Comparison of ENCODE assay signal across 9 cellular contexts in genomic region chr3:177150218-177150916, GRCh38. TPM values are rescaled to one million over a fixed set of nuclear protein-coding genes. Genes with fewer than 3 reads are reported as not detected.
DNase-seq lines count a peak whose midpoint lies in the region; ATAC-seq and TF ChIP-seq lines count a peak whose summit lies in the region.
"Had no signal": no experiment of that assay in that cellular context is flagged by ENCODE, and none has a peak within 500 bp of the region (broad histone marks: within the 10 kb centered on the region; RNA-seq: fewer than 3 reads in every experiment).

No MANE protein-coding gene starts in this region.

- H3K9me3 ChIP-seq in PC-3 (ENCODE audit: low read length) (no peaks in the 10 kb centered on the region), transverse colon (no peaks in the 10 kb centered on the region)

- H3F3A ChIP-seq in PC-3 (ENCODE audit: low read length, unreplicated experiment) = no peaks in the 10 kb centered on the region

- H3K9ac ChIP-seq in PC-3 (ENCODE audit: low read length) = no peak overlapping the region

- TF ChIP-seq POLR2A in transverse colon (IDR thresholded peaks at IDR 0.05) = no peak

- TF ChIP-seq CTCF in PC-3 (conservative IDR thresholded peaks at IDR 0.05; ENCODE audit: low read depth, low read length) = no peak
- TF ChIP-seq CTCF in transverse colon (IDR thresholded peaks at IDR 0.05) = no peak
- no peak for TF ChIP-seq CTCF in GM20000 (IDR thresholded peaks at IDR 0.05; ENCODE audit: extremely low read depth, missing control alignments)

- H3K4me1 ChIP-seq in PC-3 (ENCODE audit: insufficient read depth, low read length) (peaks cover 28% of the 10 kb centered on the region), transverse colon (peaks cover 18 to 84% (median 39%) of the 10 kb centered on the region in 4 donors)

- peaks cover 99% of the 10 kb centered on the region for H3K79me2 ChIP-seq in PC-3 (ENCODE audit: low read length)

- POLR2A ChIA-PET in PC-3 (lab: Charles Lee; ENCODE audit: unreplicated experiment) = interaction anchor here (0.6 kb wide), 1 partner anchor 318 kb away, joined by 3 read pairs; no protein-coding TSS in a partner anchor

- no peak overlapping the region for H2AFZ ChIP-seq in PC-3 (ENCODE audit: low read length)

- peak overlapping the region; percentile 45 for H3K4me2 ChIP-seq in PC-3 (ENCODE audit: low read length)

- CTCF ChIA-PET in PC-3 (lab: Charles Lee) = no interaction called here

- peaks cover 25% of the 10 kb centered on the region for H4K20me1 ChIP-seq in PC-3 (ENCODE audit: low read length)

- no TSS peak for BruUV-seq in PC-3 (replicated peaks; lab: Mats Ljungman, UMichigan)

- H3K4me3 ChIP-seq in PC-3 (ENCODE audit: low read length) (no peak overlapping the region), transverse colon (no peak overlapping the region)

- WGBS in transverse colon (ENCODE audit: low coverage in 1 of 2), 2 donors = 18 to 42% methylated on average over 3 of the region's 3 CpGs

- no peaks in the 10 kb centered on the region for H3K9me2 ChIP-seq in PC-3 (replicated peaks; ENCODE audit: low read length)

- H3K27me3 ChIP-seq in PC-3 (ENCODE audit: low read length) (no peaks in the 10 kb centered on the region), transverse colon (no peaks in the 10 kb centered on the region)

- no peak for TF ChIP-seq EP300 in transverse colon (IDR thresholded peaks at IDR 0.05; ENCODE audit: low read depth)

- peak overlapping the region; percentile 13; the same call in 1 of the 2 replicates for H3K27ac ChIP-seq in PC-3 (ENCODE audit: low read length)
- peak overlapping the region; percentile 19 to 54 (median 40) for H3K27ac ChIP-seq in transverse colon

- ATAC-seq in Right ventricle myocardium inferior (peak; percentile 11), PC-3 (no peak; the same call in 1 of the 2 replicates), left ventricle myocardium superior (peak; percentile 47), HG03342 (IDR thresholded peaks at IDR 0.05; ENCODE audit: unreplicated experiment) (no peak)

- intact Hi-C loops in Right ventricle myocardium inferior (cut with DNase I) (no loop called here), cardiac septum (cut with DNase I) (no loop called here), PC-3 (cut with micrococcal nuclease) (loop anchor here (2.0 kb wide), 1 partner anchor 44 kb away; no protein-coding TSS in a partner anchor), left ventricle myocardium superior (cut with micrococcal nuclease) (no loop called here), transverse colon (cut with DNase I; ENCODE audit: low total_unique reads) (no loop called here)

- in situ Hi-C loops in transverse colon (cut with MboI; ENCODE audit: low pct_ligation_motif_present in 1 of 4, low pct_unique_long_range_greater_than_20kb in 1 of 4, low sequenced_read_pairs in 3 of 4) = no loop called here

- no peak for DNase-seq in Right ventricle myocardium inferior (ENCODE audit: missing footprints)
- no peak for DNase-seq in cardiac septum (ENCODE audit: low spot score)
- no peak for DNase-seq in PC-3
- no peak for DNase-seq in left ventricle myocardium superior
- no peak for DNase-seq in transverse colon
- DNase-seq in stimulated activated CD4-positive, alpha-beta T cell treated with anti-CD3 and anti-CD28 coated beads, Interleukin-2, amount 100 ng/mL, for 48 hours = no peak
- no peak for DNase-seq in GM20000 (ENCODE audit: low spot score)
- DNase-seq: activated CD4-positive, alpha-beta T cell treated with anti-CD3 and anti-CD28 coated beads, Interleukin-2, amount 10 ng/mL, durations not matched to agents 24 days and 14 days had no signal

- no peaks in the 10 kb centered on the region for H3K36me3 ChIP-seq in PC-3 (ENCODE audit: low read depth, low read length)
- no peaks in the 10 kb centered on the region for H3K36me3 ChIP-seq in transverse colon

RNA-seq across cellular contexts. Expression of gene TBL1XR1, which starts 46.9 kb away (rescaled TPM):
- total RNA-seq in Right ventricle myocardium inferior = 96.8 TPM
- total RNA-seq in cardiac septum = 164 TPM
- total RNA-seq in PC-3 (2014; rRNA removed) = 77.6 and 109 TPM in 2 replicates
- total RNA-seq in left ventricle myocardium superior = 99.6 TPM
- total RNA-seq in transverse colon = 100 to 1,000 TPM in 1 of 4 donors, 10 to 100 TPM in 3; 39.4 to 131 (median 68.1) TPM

Comparison
In these comparisons a context has a peak if more than half of its experiments do, and no peak if none do; other contexts are left out.
1. ATAC-seq: peak in Right ventricle myocardium inferior (single experiment) and left ventricle myocardium superior (single experiment); none in PC-3 (single experiment) and HG03342 (single experiment).